In the genomic region with DNA sequence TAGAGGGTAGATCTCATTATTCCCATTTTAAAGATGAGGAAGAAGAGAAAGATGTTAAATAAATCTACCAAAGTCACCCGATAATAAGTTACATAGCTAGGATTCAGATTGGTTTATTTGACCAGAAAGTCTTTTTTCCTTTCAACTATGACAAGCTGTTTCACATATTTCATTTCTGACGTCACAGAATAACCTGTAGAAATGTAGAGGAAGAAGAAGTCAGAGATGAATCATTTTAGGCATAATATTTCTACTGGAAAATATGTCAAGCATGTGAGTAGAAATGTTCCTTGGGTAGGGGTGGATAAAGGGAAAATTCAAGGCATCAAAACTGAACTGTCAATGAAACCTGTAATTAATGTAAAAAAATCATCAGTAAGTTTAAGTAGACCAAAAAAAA, we compare ENCODE assay signal across 17 cellular contexts.
DNase-seq lines count a peak whose midpoint lies in the region; ATAC-seq lines count a peak whose summit lies in the region.
"Had no signal": no experiment of that assay in that cellular context is flagged by ENCODE, and none has a peak within 500 bp of the region (broad histone marks: within the 10 kb centered on the region; RNA-seq: fewer than 3 reads in every experiment).

No MANE protein-coding gene starts in this region.

- H3K4me3 Mint-ChIP-seq in activated T-cell treated with anti-CD3 and anti-CD28 coated beads, Interleukin-2, amount 50 U/mL, for 4 hours: no peak overlapping the region
- H3K4me3 Mint-ChIP-seq: GM23338 had no signal

- no peaks in the 10 kb centered on the region for H3K4me1 Mint-ChIP-seq in activated T-cell treated with anti-CD3 and anti-CD28 coated beads, Interleukin-2, amount 50 U/mL, for 4 hours (ENCODE audit: low read depth)

- ATAC-seq in activated T-cell treated with anti-CD3 and anti-CD28 coated beads, Interleukin-2, amount 50 U/mL, for 4 hours: no peak
- ATAC-seq: GM12878, GM23338, Panc1 had no signal

- no peaks in the 10 kb centered on the region for H3K36me3 Mint-ChIP-seq in activated T-cell treated with anti-CD3 and anti-CD28 coated beads, Interleukin-2, amount 50 U/mL, for 4 hours (ENCODE audit: insufficient read depth)

- DNase-seq in HS-27A (ENCODE audit: low read depth) (peak; percentile 58), amniotic epithelial cell (ENCODE audit: low read depth) (peak; percentile 42), epithelial cell of prostate (ENCODE audit: low read depth, low spot score) (no peak), HK-2 (ENCODE audit: unreplicated experiment) (no peak), NCI-H1436 treated with DMSO at 0.1 percent for 48 hours (lab: John Stamatoyannopoulos, UW) (no peak)
- no peak for DNase-seq in activated T-cell treated with anti-CD3 and anti-CD28 coated beads, Interleukin-2, amount 50 U/mL, for 4 hours
- DNase-seq in effector CD4-positive, alpha-beta T cell: no peak
- DNase-seq: DMS153, Kasumi-1, NCI-H2029, NCI-H2171 treated with DMSO at 0.1 percent for 48 hours, NCI-H82, SHP77 had no signal

- H3K27ac ChIP-seq in epithelial cell of prostate: peak overlapping the region; percentile 9
- H3K27ac ChIP-seq: BLaER1 had no signal

- peaks cover 12% of the 10 kb centered on the region for H3K9me3 Mint-ChIP-seq in activated T-cell treated with anti-CD3 and anti-CD28 coated beads, Interleukin-2, amount 50 U/mL, for 4 hours
- H3K9me3 Mint-ChIP-seq: GM23338 had no signal

- no peaks in the 10 kb centered on the region for H3K27me3 Mint-ChIP-seq in activated T-cell treated with anti-CD3 and anti-CD28 coated beads, Interleukin-2, amount 50 U/mL, for 4 hours (ENCODE audit: low read depth)

Comparison
In these comparisons a context has a peak if more than half of its experiments do, and no peak if none do; other contexts are left out.
1. DNase-seq: peak in HS-27A (single experiment) and amniotic epithelial cell (single experiment); none in epithelial cell of prostate (single experiment), HK-2 (single experiment), activated T-cell treated with anti-CD3 and anti-CD28 coated beads, Interleukin-2, amount 50 U/mL, for 4 hours (single experiment), effector CD4-positive, alpha-beta T cell (single experiment) and NCI-H1436 treated with DMSO at 0.1 percent for 48 hours (single experiment).